8 cellular contexts compared by ENCODE assay signal in genomic region chr17:75131278-75132017, GRCh38. TPM values are rescaled to one million over a fixed set of nuclear protein-coding genes. Genes with fewer than 3 reads are reported as not detected.
DNase-seq lines count a peak whose midpoint lies in the region; TF ChIP-seq lines count a peak whose summit lies in the region.

NT5C (minus strand) TSS chr17:75131742; CDS start chr17:75131707, 35 bp downstream.

- no peaks in the 10 kb centered on the region for H3K27me3 Mint-ChIP-seq in activated naive CD8-positive, alpha-beta T cell
- no peaks in the 10 kb centered on the region for H3K27me3 Mint-ChIP-seq in osteocyte (ENCODE audit: unreplicated experiment)

- intact Hi-C loops in head of caudate nucleus (cut with DNase I) = no loop called here

- H3K9me2 ChIP-seq in SK-N-SH = no peaks in the 10 kb centered on the region

- H3K4me2 ChIP-seq in SK-N-SH = peak within 1 kb of the TSS; percentile 96

- H3K27ac ChIP-seq in SK-N-SH (ENCODE audit: low read depth in 2 of 2, low read length in 1 of 2) = peak within 1 kb of the TSS; percentile 78 to 90

- H3K9me3 ChIP-seq in SK-N-SH = no peaks in the 10 kb centered on the region

- WGBS in SK-N-SH (ENCODE audit: low lambda C conversion rate) = 7% methylated on average over 12 of the region's 82 CpGs

- TF ChIP-seq EP300 in SK-N-SH (IDR thresholded peaks at IDR 0.05; ENCODE audit: borderline replicate concordance in 1 of 2, low read depth in 1 of 2, low read length in 1 of 2) = no peak

- H3K9ac ChIP-seq in SK-N-SH = peak within 1 kb of the TSS; percentile 90

- peaks cover 25% of the 10 kb centered on the region; the same call in 1 of the 2 replicates for H3K79me2 ChIP-seq in SK-N-SH (ENCODE audit: insufficient read depth)

- DNase-seq in GM04504 (ENCODE audit: low read depth) = peak; percentile 51
- DNase-seq in GOT3 (lab: John Stamatoyannopoulos, UW) = peak; percentile 52
- no peak for DNase-seq in LNCaP clone FGC (ENCODE audit: low read depth)
- DNase-seq in SK-N-SH = peak; percentile 97
- DNase-seq in head of caudate nucleus = peak; percentile 52 to 88 (median 74)
- DNase-seq in osteocyte (ENCODE audit: extremely low spot score, unreplicated experiment) = peak; percentile 93
- peak; percentile 86 for DNase-seq in ureter (ENCODE audit: low spot score)

- H3K4me1 ChIP-seq in SK-N-SH (ENCODE audit: control insufficient read depth in 1 of 2, insufficient read depth in 2 of 2, low read depth in 1 of 2, low read length in 1 of 2) = peaks cover 5 to 16% of the 10 kb centered on the region in 2 experiments; a peak in 2 of 4 replicates

- no peaks in the 10 kb centered on the region for H3K27me3 ChIP-seq in SK-N-SH (ENCODE audit: insufficient read depth)

- POLR2A ChIA-PET in SK-N-SH (lab: Yijun Ruan, JAX) = interaction anchor here (0.6 to 2.5 kb wide), 18 partner anchors 9 to 170 kb away, joined by 3 to 22 read pairs (median 4); partner anchors contain the start of genes ARMC7, HID1, JPT1 and MIF4GD

- H3K36me3 ChIP-seq in SK-N-SH (replicated peaks in 1 of 2; ENCODE audit: control insufficient read depth in 1 of 2, insufficient read depth in 2 of 2, low read length in 1 of 2) = peaks cover 22 to 31% of the 10 kb centered on the region in 2 experiments

- H3K27ac Mint-ChIP-seq in activated naive CD8-positive, alpha-beta T cell = peak within 1 kb of the TSS; percentile 89
- peak within 1 kb of the TSS; percentile 89 for H3K27ac Mint-ChIP-seq in osteocyte (ENCODE audit: unreplicated experiment)

- H3K4me1 Mint-ChIP-seq in activated naive CD8-positive, alpha-beta T cell (ENCODE audit: low read depth) = peaks cover 15% of the 10 kb centered on the region
- H3K4me1 Mint-ChIP-seq in osteocyte (ENCODE audit: unreplicated experiment) = peaks cover 11% of the 10 kb centered on the region

- H2AFZ ChIP-seq in SK-N-SH (ENCODE audit: low read depth) = peak within 1 kb of the TSS; percentile 98

- peaks cover 9% of the 10 kb centered on the region; the same call in 1 of the 2 replicates for H4K20me1 ChIP-seq in SK-N-SH (ENCODE audit: insufficient read depth)

- TF ChIP-seq CTCF in LNCaP clone FGC (IDR thresholded peaks at IDR 0.05; ENCODE audit: control insufficient read depth, extremely low read depth, insufficient read depth) (peak; percentile 71), SK-N-SH (IDR thresholded peaks at IDR 0.05) (peak; percentile 74), osteocyte (IDR thresholded peaks at IDR 0.05) (peak; percentile 76)

- peak within 1 kb of the TSS; percentile 84 for H3K4me3 ChIP-seq in LNCaP clone FGC (ENCODE audit: low read depth, low read length)
- H3K4me3 ChIP-seq in SK-N-SH (ENCODE audit: low read depth in 2 of 2, low read length in 1 of 2) = peak within 1 kb of the TSS; percentile 64 to 88

- H3K36me3 Mint-ChIP-seq in activated naive CD8-positive, alpha-beta T cell = no peaks in the 10 kb centered on the region
- peaks cover 6% of the 10 kb centered on the region for H3K36me3 Mint-ChIP-seq in osteocyte (ENCODE audit: unreplicated experiment)

- peak within 1 kb of the TSS; percentile 91 for H3K4me3 Mint-ChIP-seq in activated naive CD8-positive, alpha-beta T cell
- peak within 1 kb of the TSS; percentile 88 for H3K4me3 Mint-ChIP-seq in osteocyte (ENCODE audit: unreplicated experiment)

- TF ChIP-seq RAD21 in SK-N-SH (IDR thresholded peaks at IDR 0.05; ENCODE audit: low read length) = 0 out of 2 replicates have a peak, but pooled peaks have one; percentile 16

- CTCF ChIA-PET in SK-N-SH (lab: Yijun Ruan, JAX) = interaction anchor here (0.6 to 19.6 kb wide), 54 partner anchors 9 to 618 kb away, joined by 3 to 422 read pairs (median 5); partner anchors contain the start of genes ARMC7, ATP5PD, GGA3 and JPT1

- peaks cover 44% of the 10 kb centered on the region for H3F3A ChIP-seq in SK-N-SH (replicated peaks; ENCODE audit: insufficient read depth)

- H3K9me3 Mint-ChIP-seq in activated naive CD8-positive, alpha-beta T cell (ENCODE audit: low read depth) = no peaks in the 10 kb centered on the region
- no peaks in the 10 kb centered on the region for H3K9me3 Mint-ChIP-seq in osteocyte (ENCODE audit: unreplicated experiment)

TF ChIP-seq in SK-N-SH, 30 proteins besides CTCF, POLR2A, EP300 and RAD21 (continues in another document):
- TF ChIP-seq PBX3 (IDR thresholded peaks at IDR 0.05) (no peak), RXRA (IDR thresholded peaks at IDR 0.05; ENCODE audit: borderline replicate concordance, low read depth) (peak; percentile 18; the same call in 1 of the 2 replicates), NRF1 (IDR thresholded peaks at IDR 0.05; ENCODE audit: low read depth, low read length) (peak; percentile 81), FOXJ3 (CRISPR knock-in tag; IDR thresholded peaks at IDR 0.05) (no peak), USF1 (IDR thresholded peaks at IDR 0.05; ENCODE audit: borderline replicate concordance, low read depth) (no peak; the same call in 1 of the 2 replicates), GABPA (IDR thresholded peaks at IDR 0.05; ENCODE audit: low read depth) (peak; percentile 85), TAF1 (IDR thresholded peaks at IDR 0.05; ENCODE audit: borderline replicate concordance, low read depth, low read length) (peak; percentile 89), CHD2 (IDR thresholded peaks at IDR 0.05; ENCODE audit: low read length, partially characterized antibody) (peak; percentile 46), FOSL2 (IDR thresholded peaks at IDR 0.05; ENCODE audit: borderline replicate concordance, low read depth) (no peak), JUND (IDR thresholded peaks at IDR 0.05) (no peak), RCOR1 (IDR thresholded peaks at IDR 0.05; ENCODE audit: low read length) (0 out of 2 replicates have a peak, but pooled peaks have one; percentile 4), REST (IDR thresholded peaks at IDR 0.05; ENCODE audit: low read depth, low read length) (peak; percentile 32; the same call in 1 of the 2 replicates), TEAD4 (IDR thresholded peaks at IDR 0.05; ENCODE audit: borderline replicate concordance, insufficient read depth) (0 out of 2 replicates have a peak, but pooled peaks have one; percentile 40), MAX (IDR thresholded peaks at IDR 0.05; ENCODE audit: low read depth) (peak; percentile 92), IRF3 (IDR thresholded peaks at IDR 0.05; ENCODE audit: low read depth, low read length) (no peak), EZH2phosphoT487 (IDR thresholded peaks at IDR 0.05; ENCODE audit: borderline replicate concordance, low read depth) (no peak)

RNA-seq across cellular contexts. Expression of gene NT5C, which starts in this region (rescaled TPM):
- polyA plus RNA-seq in SK-N-SH (2012; rRNA removed) = 111 and 114 TPM in 2 replicates
- polyA plus RNA-seq in SK-N-SH (2012; cell fraction: cytosol; rRNA removed) = 53.5 and 66.8 TPM in 2 replicates
- 316 and 454 TPM in 2 replicates for polyA plus RNA-seq in SK-N-SH (2012; cell fraction: nucleus; rRNA removed)
- total RNA-seq in osteocyte = 45.6 and 48.2 TPM in 2 replicates
- total RNA-seq in ureter = 81.6 TPM
